8 cellular contexts compared by ENCODE assay signal in genomic region chr15:98785796-98786581, GRCh38.
A peak's percentile ranks its signal among the peaks of the same experiment; 100 is the strongest.
DNase-seq lines count a peak whose midpoint lies in the region; ATAC-seq and TF ChIP-seq lines count a peak whose summit lies in the region.

No MANE protein-coding gene starts in this region.

- DNase-seq in hippocampal formation (lab: John Stamatoyannopoulos, UW) (no peak), OCI-M2 (lab: John Stamatoyannopoulos, UW; ENCODE audit: unreplicated experiment) (no peak), suprapubic skin (ENCODE audit: low spot score in 2 of 2) (no peak)
- no peak for DNase-seq in stimulated activated CD4-positive, alpha-beta T cell treated with anti-CD3 and anti-CD28 coated beads, Interleukin-4, amount 100 ng/mL, for 24 hours

- H3K9ac ChIP-seq in endocrine pancreas (ENCODE audit: control insufficient read depth, insufficient read depth, low read length): no peak overlapping the region

- TF ChIP-seq CTCF in 22Rv1 (IDR thresholded peaks at IDR 0.05): no peak
- no peak for TF ChIP-seq CTCF in suprapubic skin (IDR thresholded peaks at IDR 0.05)

- H3K4me1 ChIP-seq in endocrine pancreas (ENCODE audit: control insufficient read depth, insufficient read depth, low read length): peaks cover 59% of the 10 kb centered on the region
- peaks cover 5% of the 10 kb centered on the region for H3K4me1 ChIP-seq in suprapubic skin

- no peak for TF ChIP-seq POLR2A in suprapubic skin (IDR thresholded peaks at IDR 0.05)

- 76% methylated on average over 9 of the region's 9 CpGs for WGBS in suprapubic skin

- peak overlapping the region; percentile 39 for H3K4me3 ChIP-seq in endocrine pancreas (ENCODE audit: control insufficient read depth, insufficient read depth, low read length)
- no peak overlapping the region for H3K4me3 ChIP-seq in suprapubic skin

- H3K27me3 ChIP-seq in endocrine pancreas (ENCODE audit: control insufficient read depth, insufficient read depth, low read length) (no peaks in the 10 kb centered on the region), suprapubic skin (no peaks in the 10 kb centered on the region)

- H3K36me3 ChIP-seq in endocrine pancreas (ENCODE audit: control insufficient read depth, insufficient read depth, low read length) (no peaks in the 10 kb centered on the region), suprapubic skin (no peaks in the 10 kb centered on the region)

- no peak for TF ChIP-seq EP300 in suprapubic skin (IDR thresholded peaks at IDR 0.05)

- H3K27ac ChIP-seq in 22Rv1: peak overlapping the region; percentile 38
- no peak overlapping the region for H3K27ac ChIP-seq in suprapubic skin

- ATAC-seq in GM19452 (IDR thresholded peaks at IDR 0.05; ENCODE audit: unreplicated experiment): peak; percentile 94
- ATAC-seq in HG03520 (IDR thresholded peaks at IDR 0.05; ENCODE audit: unreplicated experiment): peak; percentile 88

- H3K9me3 ChIP-seq in endocrine pancreas (ENCODE audit: control insufficient read depth, low read length): no peaks in the 10 kb centered on the region
- H3K9me3 ChIP-seq in suprapubic skin: no peaks in the 10 kb centered on the region
